ENCODE assay signal across 9 cellular contexts in the genomic region with DNA sequence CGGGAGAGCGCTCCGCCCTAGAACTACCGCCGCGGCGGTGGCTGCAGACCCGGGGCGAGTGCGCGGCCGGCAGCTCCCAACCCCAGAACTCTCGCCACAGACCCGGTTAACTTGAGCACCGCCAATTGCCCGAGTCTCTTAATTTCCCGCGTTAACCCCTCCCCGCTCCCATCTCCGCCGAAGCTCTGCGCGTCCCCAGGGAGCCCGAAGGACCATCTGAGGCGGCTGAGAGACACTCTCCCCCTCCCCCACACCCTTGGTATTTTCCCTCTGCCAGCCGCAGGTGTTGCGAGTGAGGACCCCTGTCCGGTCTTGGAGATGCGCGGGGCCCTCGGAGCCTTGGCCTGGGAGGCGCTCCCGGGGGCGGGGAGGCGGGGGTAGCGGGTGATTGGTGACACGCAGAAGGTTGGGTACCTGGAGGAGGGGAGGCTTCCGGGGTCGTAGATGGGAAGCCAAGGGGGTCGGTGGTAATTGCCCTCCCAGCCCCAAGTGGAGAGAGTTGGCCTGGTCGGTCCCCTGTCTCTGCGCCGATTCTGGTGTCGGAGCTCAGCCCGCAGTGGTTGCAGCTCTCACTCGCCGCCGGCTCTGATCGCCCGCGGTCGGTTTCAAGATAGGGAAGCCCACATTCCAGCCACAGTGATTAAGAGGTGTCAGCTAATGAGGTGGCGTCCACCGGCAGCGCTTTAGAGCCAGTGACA. TPM values are rescaled to one million over a fixed set of nuclear protein-coding genes. Genes with fewer than 3 reads are reported as not detected.
DNase-seq lines count a peak whose midpoint lies in the region; TF ChIP-seq lines count a peak whose summit lies in the region.
"Had no signal": no experiment of that assay in that cellular context is flagged by ENCODE, and none has a peak within 500 bp of the region (broad histone marks: within the 10 kb centered on the region; RNA-seq: fewer than 3 reads in every experiment).

No MANE protein-coding gene starts in this region.

- H3K4me1 Mint-ChIP-seq in type B pancreatic cell (ENCODE audit: unreplicated experiment) = peaks cover 12% of the 10 kb centered on the region

- peaks cover 13% of the 10 kb centered on the region for H3K4me1 ChIP-seq in effector memory CD4-positive, alpha-beta T cell (ENCODE audit: control insufficient read depth, insufficient read depth, low read length, poor library complexity, severe bottlenecking)
- H3K4me1 ChIP-seq in muscle layer of colon (ENCODE audit: insufficient read depth, low read length) = peaks cover 5% of the 10 kb centered on the region

- no peaks in the 10 kb centered on the region for H3K9me3 ChIP-seq in effector memory CD4-positive, alpha-beta T cell (ENCODE audit: control insufficient read depth, low read length)
- no peaks in the 10 kb centered on the region for H3K9me3 ChIP-seq in muscle layer of colon (ENCODE audit: low read length)

- H3K27me3 ChIP-seq in effector memory CD4-positive, alpha-beta T cell (replicated peaks; ENCODE audit: control insufficient read depth, insufficient read depth, low read length, poor library complexity, severe bottlenecking) = no peaks in the 10 kb centered on the region
- H3K27me3 ChIP-seq in muscle layer of colon (ENCODE audit: control insufficient read depth in 1 of 2, insufficient read depth in 2 of 2, low read length in 2 of 2) = peaks cover 0 to 16% of the 10 kb centered on the region in 2 donors

- TF ChIP-seq CTCF in type B pancreatic cell (conservative IDR thresholded peaks at IDR 0.05) = no peak

- peak overlapping the region; percentile 82 for H3K4me3 Mint-ChIP-seq in type B pancreatic cell

- H3K36me3 ChIP-seq in effector memory CD4-positive, alpha-beta T cell (ENCODE audit: control insufficient read depth, insufficient read depth, low read length) = no peaks in the 10 kb centered on the region
- no peaks in the 10 kb centered on the region for H3K36me3 ChIP-seq in muscle layer of colon (ENCODE audit: insufficient read depth, low read length)

- H3K27me3 Mint-ChIP-seq in type B pancreatic cell = peaks cover 65% of the 10 kb centered on the region

- peak overlapping the region; percentile 64 for H3K4me3 ChIP-seq in effector memory CD4-positive, alpha-beta T cell (ENCODE audit: insufficient read depth, low read depth, low read length, poor library complexity, severe bottlenecking)
- peak overlapping the region; percentile 20 to 47 for H3K4me3 ChIP-seq in muscle layer of colon (ENCODE audit: low read depth in 1 of 2, low read length in 2 of 2)

- H3K27ac ChIP-seq in effector memory CD4-positive, alpha-beta T cell (ENCODE audit: insufficient read depth, low read length, poor library complexity, severe bottlenecking) = no peak overlapping the region
- no peak overlapping the region for H3K27ac ChIP-seq in muscle layer of colon (ENCODE audit: low read depth, low read length)

- no peak overlapping the region for H3K27ac Mint-ChIP-seq in type B pancreatic cell

- peak; percentile 64 for DNase-seq in NCI-H1092 treated with DMSO at 0.1 percent for 48 hours (lab: John Stamatoyannopoulos, UW)
- DNase-seq in NCI-H1092 (lab: John Stamatoyannopoulos, UW) = no peak
- peak; percentile 10 for DNase-seq in T-helper 9 cell
- DNase-seq in effector memory CD4-positive, alpha-beta T cell = peak in 1 of 3 donors; percentile 3
- DNase-seq in type B pancreatic cell (ENCODE audit: extremely low spot score, unreplicated experiment) = peak; percentile 72
- no peak for DNase-seq in NAMALWA (ENCODE audit: low spot score)
- DNase-seq in dedifferentiated amniotic fluid mesenchymal stem cell (ENCODE audit: extremely low spot score) = no peak

- no peak overlapping the region for H3K9ac ChIP-seq in muscle layer of colon (ENCODE audit: low read length)

- H3K36me3 Mint-ChIP-seq in type B pancreatic cell = no peaks in the 10 kb centered on the region

- no peaks in the 10 kb centered on the region for H3K9me3 Mint-ChIP-seq in type B pancreatic cell

RNA-seq across cellular contexts. Expression of gene SUSD4, which starts 0.9 kb away (rescaled TPM):
- total RNA-seq in type B pancreatic cell (ENCODE audit: low replicate concordance) = 4.3 and 7.0 TPM in 2 replicates

RNA-seq across cellular contexts. Expression of gene CCDC185, which starts 28.4 kb away (rescaled TPM):
- total RNA-seq in type B pancreatic cell (ENCODE audit: low replicate concordance) = not detected in 2 replicates
- total RNA-seq: RPMI7951 had no signal

Comparison
In these comparisons a context has a peak if more than half of its experiments do, and no peak if none do; other contexts are left out.
1. DNase-seq: peak in NCI-H1092 treated with DMSO at 0.1 percent for 48 hours (single experiment), T-helper 9 cell (single experiment) and type B pancreatic cell (single experiment); none in NCI-H1092 (single experiment), NAMALWA (single experiment) and dedifferentiated amniotic fluid mesenchymal stem cell (single experiment).